Comparison of ENCODE assay signal across 20 cellular contexts in genomic region chr19:6249296-6249695, GRCh38. TPM values are rescaled to one million over a fixed set of nuclear protein-coding genes. Genes with fewer than 3 reads are reported as not detected.
DNase-seq lines count a peak whose midpoint lies in the region; ATAC-seq and TF ChIP-seq lines count a peak whose summit lies in the region.
"Had no signal": no experiment of that assay in that cellular context is flagged by ENCODE, and none has a peak within 500 bp of the region (broad histone marks: within the 10 kb centered on the region; RNA-seq: fewer than 3 reads in every experiment).

No MANE protein-coding gene starts in this region.

- H3K9me3 ChIP-seq in sigmoid colon: no peaks in the 10 kb centered on the region
- H3K9me3 ChIP-seq: adrenal gland, MG63, mucosa of descending colon, ovary, testis had no signal

- H3K9me2 ChIP-seq in GM23338 (ENCODE audit: insufficient read depth): no peaks in the 10 kb centered on the region

- ATAC-seq in HG03175 (IDR thresholded peaks at IDR 0.05; ENCODE audit: unreplicated experiment): no peak
- no peak for ATAC-seq in GM23338
- ATAC-seq: mucosa of descending colon had no signal

- H3F3A ChIP-seq in GM23338 (replicated peaks; ENCODE audit: low read depth): no peaks in the 10 kb centered on the region

- TF ChIP-seq CTCF in sigmoid colon (IDR thresholded peaks at IDR 0.05): no peak
- TF ChIP-seq CTCF in GM23338 (conservative IDR thresholded peaks at IDR 0.05; ENCODE audit: low read depth in 2 of 2): no peak

- H3K27me3 ChIP-seq in sigmoid colon (no peaks in the 10 kb centered on the region), GM23338 (ENCODE audit: insufficient read depth) (no peaks in the 10 kb centered on the region)
- H3K27me3 ChIP-seq: adrenal gland, MG63, ovary, testis had no signal

- peaks cover 7% of the 10 kb centered on the region for H3K4me1 Mint-ChIP-seq in GM23338

- peaks cover 100% of the 10 kb centered on the region for H3K79me2 ChIP-seq in GM23338 (replicated peaks; ENCODE audit: insufficient read depth)

- peaks cover 48% of the 10 kb centered on the region for H4K20me1 ChIP-seq in GM23338 (replicated peaks; ENCODE audit: insufficient read depth)

- no peak overlapping the region for H3K4me2 ChIP-seq in GM23338

- no peak overlapping the region for H2AFZ ChIP-seq in GM23338

- 82 to 88% methylated on average over 9 of the region's 9 CpGs for WGBS in sigmoid colon, 2 donors

- intact Hi-C loops in sigmoid colon (cut with DNase I): no loop called here

- peaks cover 37% of the 10 kb centered on the region for H3K36me3 Mint-ChIP-seq in GM23338 (ENCODE audit: low read depth)

- TF ChIP-seq POLR2A in sigmoid colon (IDR thresholded peaks at IDR 0.05): no peak

- no peak overlapping the region for H3K4me3 ChIP-seq in sigmoid colon
- H3K4me3 ChIP-seq in GM23338: no peak overlapping the region
- H3K4me3 ChIP-seq: adrenal gland, MG63, mucosa of descending colon, ovary, testis had no signal

- H3K36me3 ChIP-seq in sigmoid colon (no peaks in the 10 kb centered on the region), GM23338 (ENCODE audit: insufficient read depth) (peaks cover 3% of the 10 kb centered on the region; the same call in 1 of the 2 replicates)
- H3K36me3 ChIP-seq: adrenal gland, ovary had no signal

- H3K4me1 ChIP-seq in sigmoid colon: peaks cover 0 to 51% (median 37%) of the 10 kb centered on the region in 4 donors
- H3K4me1 ChIP-seq in GM23338 (ENCODE audit: insufficient read depth): peaks cover 3% of the 10 kb centered on the region; the same call in 1 of the 2 replicates

- no peak for TF ChIP-seq EP300 in sigmoid colon (IDR thresholded peaks at IDR 0.05)

- H3K4me3 Mint-ChIP-seq in GM23338: no peak overlapping the region
- H3K4me3 Mint-ChIP-seq: activated T-cell treated with anti-CD3 and anti-CD28 coated beads, Interleukin-2, amount 50 U/mL, for 4 hours had no signal

- peaks cover 18% of the 10 kb centered on the region for H3K9me3 Mint-ChIP-seq in GM23338
- H3K9me3 Mint-ChIP-seq: activated T-cell treated with anti-CD3 and anti-CD28 coated beads, Interleukin-2, amount 50 U/mL, for 4 hours had no signal

- H3K27ac ChIP-seq in angular gyrus (ENCODE audit: low read depth, low read length) (peak overlapping the region; percentile 72), sigmoid colon (peak overlapping the region; percentile 41 to 69 (median 59)), GM23338 (ENCODE audit: low read depth) (no peak overlapping the region)
- H3K27ac ChIP-seq: testis had no signal

- peak; percentile 42 for DNase-seq in EH (ENCODE audit: low read depth)
- peak; percentile 21 to 67 for DNase-seq in hippocampal formation (lab: John Stamatoyannopoulos, UW)
- DNase-seq in sigmoid colon: no peak
- no peak for DNase-seq in GM23338 (ENCODE audit: low spot score)
- DNase-seq in NCI-H1694 treated with DMSO at 0.1 percent for 48 hours (lab: John Stamatoyannopoulos, UW): no peak
- DNase-seq in middle frontal gyrus (ENCODE audit: extremely low spot score, low spot score): no peak
- DNase-seq: activated CD4-positive, alpha-beta T cell treated with anti-CD3 and anti-CD28 coated beads, Interleukin-2, amount 50 U/mL, for 1 hour; activated T-cell treated with anti-CD3 and anti-CD28 coated beads, Interleukin-2, amount 50 U/mL, for 4 hours; DMS79 treated with DMSO at 0.1 percent for 48 hours; MG63; NCI-H2029; NCI-H82; stimulated activated CD4-positive, alpha-beta T cell treated with anti-CD3 and anti-CD28 coated beads, Interleukin-15, amount 100 ng/mL, for 24 hours; testis had no signal

- peaks cover 3% of the 10 kb centered on the region for H3K27me3 Mint-ChIP-seq in GM23338 (ENCODE audit: insufficient read depth, low read depth, poor library complexity)
- H3K27me3 Mint-ChIP-seq: B cell had no signal

- no peak overlapping the region for H3K27ac Mint-ChIP-seq in GM23338
- H3K27ac Mint-ChIP-seq: B cell had no signal

TF ChIP-seq in GM23338, 12 proteins besides CTCF, POLR2A, EP300 and RAD21 (continues in another document):
- TF ChIP-seq ZNF462 (CRISPR knock-in tag; IDR thresholded peaks at IDR 0.05) (no peak), REST (IDR thresholded peaks at IDR 0.05; ENCODE audit: unreplicated experiment) (no peak), NANOG (IDR thresholded peaks at IDR 0.05; ENCODE audit: borderline replicate concordance) (no peak), JUNB (IDR thresholded peaks at IDR 0.05; ENCODE audit: unreplicated experiment) (no peak)

RNA-seq across cellular contexts. Expression of gene MLLT1, which starts 30.5 kb away (rescaled TPM):
- total RNA-seq in sigmoid colon: 10 to 100 TPM; 12.5 to 20.8 (median 17.6) TPM
- polyA plus RNA-seq in sigmoid colon (10 to 100 TPM in 2 of 3 donors, 1 to 10 TPM in 1; 9.9 to 25.5 (median 15.0) TPM), GM23338 (2016; fragmentation: Nextera tagmentation; extraction: Ambion mirVana) (17.8 and 19.9 TPM in 2 replicates)
- total RNA-seq in GM23338 (2014; rRNA removed; shearing (Covaris generic)): 15.4 and 23.4 TPM in 2 replicates

Comparison
In these comparisons a context has a peak if more than half of its experiments do, and no peak if none do; other contexts are left out.
1. DNase-seq: peak in EH (single experiment) and hippocampal formation (2 of 2); none in sigmoid colon (single experiment), GM23338 (single experiment), NCI-H1694 treated with DMSO at 0.1 percent for 48 hours (single experiment) and middle frontal gyrus (single experiment).